28 cellular contexts compared by ENCODE assay signal in the genomic region with DNA sequence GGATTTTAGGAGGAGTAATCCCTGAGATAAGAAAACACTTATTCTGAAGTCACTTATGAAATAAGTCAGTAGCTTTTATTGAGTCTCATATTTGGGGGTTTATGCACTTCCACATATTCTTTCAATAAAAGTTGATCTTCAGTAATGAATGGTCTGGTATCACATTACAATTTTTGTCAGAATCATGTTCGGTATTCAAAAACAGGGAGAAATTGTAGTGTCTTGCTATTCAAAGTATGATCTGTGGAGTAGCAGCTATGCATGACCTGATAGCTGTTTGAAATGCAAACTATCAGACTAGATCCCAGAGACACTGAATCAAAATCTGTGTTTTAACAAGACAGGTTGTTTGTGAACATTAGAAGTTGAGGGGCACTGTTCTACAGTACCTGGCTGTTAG.
"Had no signal": no experiment of that assay in that cellular context is flagged by ENCODE, and none has a peak within 500 bp of the region (broad histone marks: within the 10 kb centered on the region; RNA-seq: fewer than 3 reads in every experiment).

No MANE protein-coding gene starts in this region.

- H3K4me2 ChIP-seq: smooth muscle cell had no signal

- H2AFZ ChIP-seq: parathyroid adenoma had no signal

- H3K9me3 Mint-ChIP-seq: neural crest cell had no signal

- H3K79me2 ChIP-seq: parathyroid adenoma had no signal

- H3K9ac ChIP-seq: parathyroid adenoma had no signal

- H3K4me1 Mint-ChIP-seq: activated B cell treated with CpG ODN at 0.5 μM for 24 hours; activated CD8-positive, alpha-beta memory T cell treated with anti-CD3 and anti-CD28 coated beads, Interleukin-2, amount 10 ng/mL, durations not matched to agents 7 days and 5 days; activated naive CD4-positive, alpha-beta T cell treated with anti-CD3 and anti-CD28 coated beads, Interleukin-2, amount 50 U/mL, for 24 hours; activated naive CD8-positive, alpha-beta T cell treated with anti-CD3 and anti-CD28 coated beads, Interleukin-2, amount 50 U/mL, for 24 hours; naive thymus-derived CD8-positive, alpha-beta T cell; neural crest cell had no signal

- H3K36me3 Mint-ChIP-seq: activated CD8-positive, alpha-beta memory T cell treated with anti-CD3 and anti-CD28 coated beads, Interleukin-2, amount 10 ng/mL, durations not matched to agents 7 days and 5 days; activated naive CD4-positive, alpha-beta T cell treated with anti-CD3 and anti-CD28 coated beads, Interleukin-2, amount 50 U/mL, for 24 hours had no signal

- ATAC-seq: activated CD8-positive, alpha-beta memory T cell treated with anti-CD3 and anti-CD28 coated beads, Interleukin-2, amount 10 ng/mL, durations not matched to agents 7 days and 5 days; activated CD8-positive, alpha-beta T cell treated with anti-CD3 and anti-CD28 coated beads, Interleukin-2, amount 10 ng/mL, durations not matched to agents 7 days and 5 days; activated naive CD8-positive, alpha-beta T cell treated with anti-CD3 and anti-CD28 coated beads, Interleukin-2, amount 50 U/mL, for 24 hours; heart left ventricle; left lung; lower lobe of right lung; naive thymus-derived CD8-positive, alpha-beta T cell; psoas muscle had no signal

- H3K27me3 Mint-ChIP-seq: activated B cell treated with CpG ODN at 0.5 μM for 24 hours; activated CD8-positive, alpha-beta memory T cell treated with anti-CD3 and anti-CD28 coated beads, Interleukin-2, amount 10 ng/mL, durations not matched to agents 7 days and 5 days; activated naive CD4-positive, alpha-beta T cell treated with anti-CD3 and anti-CD28 coated beads, Interleukin-2, amount 50 U/mL, for 24 hours; activated naive CD8-positive, alpha-beta T cell treated with anti-CD3 and anti-CD28 coated beads, Interleukin-2, amount 50 U/mL, for 24 hours; naive thymus-derived CD8-positive, alpha-beta T cell had no signal

- H3K27ac Mint-ChIP-seq: activated B cell treated with CpG ODN at 0.5 μM for 24 hours; activated CD8-positive, alpha-beta memory T cell treated with anti-CD3 and anti-CD28 coated beads, Interleukin-2, amount 10 ng/mL, durations not matched to agents 7 days and 5 days; activated CD8-positive, alpha-beta T cell treated with anti-CD3 and anti-CD28 coated beads, Interleukin-2, amount 10 ng/mL, durations not matched to agents 7 days and 5 days; activated naive CD4-positive, alpha-beta T cell treated with anti-CD3 and anti-CD28 coated beads, Interleukin-2, amount 50 U/mL, for 24 hours; activated naive CD8-positive, alpha-beta T cell treated with anti-CD3 and anti-CD28 coated beads, Interleukin-2, amount 50 U/mL, for 24 hours; activated T-helper 2 cell treated with anti-CD3 and anti-CD28 coated beads, Interferon-gamma antibody, Interleukin-2, Interleukin-4, amounts not matched to agents 10 μg/mL and 5 μg/mL and 100 μg/mL, durations not matched to agents 14 hours and 24 hours and 36 hours; naive thymus-derived CD8-positive, alpha-beta T cell had no signal

- H3K27ac ChIP-seq: colonic mucosa, dorsolateral prefrontal cortex, heart left ventricle, left lung, lower lobe of right lung, parathyroid adenoma, psoas muscle, sigmoid colon, suprapubic skin, tibial nerve had no signal

- H3K27me3 ChIP-seq: colonic mucosa, dorsolateral prefrontal cortex, heart left ventricle, left lung, sigmoid colon, suprapubic skin, tibial nerve had no signal

- H3K4me3 Mint-ChIP-seq: activated B cell treated with CpG ODN at 0.5 μM for 24 hours; activated CD8-positive, alpha-beta memory T cell treated with anti-CD3 and anti-CD28 coated beads, Interleukin-2, amount 10 ng/mL, durations not matched to agents 7 days and 5 days; activated CD8-positive, alpha-beta T cell treated with anti-CD3 and anti-CD28 coated beads, Interleukin-2, amount 10 ng/mL, durations not matched to agents 7 days and 5 days; activated naive CD4-positive, alpha-beta T cell treated with anti-CD3 and anti-CD28 coated beads, Interleukin-2, amount 50 U/mL, for 24 hours; activated naive CD8-positive, alpha-beta T cell treated with anti-CD3 and anti-CD28 coated beads, Interleukin-2, amount 50 U/mL, for 24 hours; naive thymus-derived CD8-positive, alpha-beta T cell; neural crest cell had no signal

- FAIRE-seq: bronchial epithelial cell, islet of Langerhans had no signal

- H3K9me3 ChIP-seq: colonic mucosa, heart left ventricle, left lung, lower lobe of right lung, psoas muscle, sigmoid colon, suprapubic skin, tibial nerve had no signal

- DNase-seq: activated B cell treated with CpG ODN at 0.5 μM for 24 hours; activated CD4-positive, alpha-beta T cell treated with anti-CD3 and anti-CD28 coated beads, Interleukin-2, amount 50 U/mL, for 1 hour; activated CD8-positive, alpha-beta memory T cell treated with anti-CD3 and anti-CD28 coated beads, Interleukin-2, amount 10 ng/mL, durations not matched to agents 7 days and 5 days; activated CD8-positive, alpha-beta T cell treated with anti-CD3 and anti-CD28 coated beads, Interleukin-2, amount 10 ng/mL, durations not matched to agents 7 days and 5 days; activated naive CD8-positive, alpha-beta T cell treated with anti-CD3 and anti-CD28 coated beads, Interleukin-2, amount 50 U/mL, for 24 hours; activated T-cell treated with anti-CD3 and anti-CD28 coated beads, Interleukin-2, amount 50 U/mL, for 48 hours; colonic mucosa; dorsolateral prefrontal cortex; effector memory CD4-positive, alpha-beta T cell; heart left ventricle; lower lobe of right lung; mesenchymal stem cell; naive thymus-derived CD8-positive, alpha-beta T cell; nucleus accumbens; psoas muscle; sigmoid colon; stimulated activated CD4-positive, alpha-beta T cell treated with anti-CD3 and anti-CD28 coated beads, Interleukin-2, amount 100 ng/mL, for 24 hours; stimulated activated naive CD4-positive, alpha-beta T cell had no signal

- H3K4me1 ChIP-seq: colonic mucosa, heart left ventricle, left lung, lower lobe of right lung, parathyroid adenoma, psoas muscle, sigmoid colon, suprapubic skin, tibial nerve had no signal

- H3K4me3 ChIP-seq: colonic mucosa, dorsolateral prefrontal cortex, heart left ventricle, left lung, lower lobe of right lung, psoas muscle, sigmoid colon, smooth muscle cell, suprapubic skin, tibial nerve had no signal

- H3K36me3 ChIP-seq: colonic mucosa, heart left ventricle, left lung, lower lobe of right lung, sigmoid colon, suprapubic skin, tibial nerve had no signal
